In genomic region chr4:177479063-177479462, GRCh38 we compare ENCODE assay signal across 25 cellular contexts.
"Had no signal": no experiment of that assay in that cellular context is flagged by ENCODE, and none has a peak within 500 bp of the region (broad histone marks: within the 10 kb centered on the region; RNA-seq: fewer than 3 reads in every experiment).

No MANE protein-coding gene starts in this region.

- H3K9me3 Mint-ChIP-seq: mesothelial cell of epicardium; naive B cell; natural killer cell treated with Interleukin-12 subunit alpha and Interleukin-12 subunit beta and Interleukin-15 and Interleukin-18, amount 100 ng/mL, for 72 hours; stimulated activated naive B cell treated with anti-CD40 and anti-IgM and Interleukin-4, amounts not matched to agents 10 μg/mL and 1 μg/mL and 100 μg/mL, for 72 hours had no signal

- H3K27ac Mint-ChIP-seq: mesothelial cell of epicardium; naive B cell; natural killer cell treated with Interleukin-12 subunit alpha and Interleukin-12 subunit beta and Interleukin-15 and Interleukin-18, amount 100 ng/mL, for 72 hours; progenitor cell of endocrine pancreas; stimulated activated naive B cell treated with anti-CD40 and anti-IgM and Interleukin-4, amounts not matched to agents 10 μg/mL and 1 μg/mL and 100 μg/mL, for 72 hours had no signal

- H3K9me3 ChIP-seq: left ventricle myocardium inferior, ovary, stomach, testis, thyroid gland, transverse colon, upper lobe of left lung, vagina had no signal

- H3K27me3 Mint-ChIP-seq: naive B cell; natural killer cell treated with Interleukin-12 subunit alpha and Interleukin-12 subunit beta and Interleukin-15 and Interleukin-18, amount 100 ng/mL, for 72 hours; progenitor cell of endocrine pancreas; stimulated activated naive B cell treated with anti-CD40 and anti-IgM and Interleukin-4, amounts not matched to agents 10 μg/mL and 1 μg/mL and 100 μg/mL, for 72 hours had no signal

- ATAC-seq: natural killer cell treated with Interleukin-12 subunit alpha and Interleukin-12 subunit beta and Interleukin-15 and Interleukin-18, amount 100 ng/mL, for 72 hours; right cardiac atrium; sciatic nerve; stimulated activated naive B cell treated with anti-CD40 and anti-IgM and Interleukin-4, amounts not matched to agents 10 μg/mL and 1 μg/mL and 100 μg/mL, for 72 hours; stimulated activated naive CD8-positive, alpha-beta T cell treated with anti-CD3 and anti-CD28 coated beads, Interleukin-15, Interleukin-2, amounts not matched to agents 100 U/mL and 50 U/mL, for 24 hours had no signal

- H3K36me3 ChIP-seq: left ventricle myocardium inferior, ovary, stomach, thyroid gland, transverse colon, upper lobe of left lung, vagina had no signal

- H3K27me3 ChIP-seq: ovary, stomach, testis, thyroid gland, transverse colon, upper lobe of left lung, vagina had no signal

- H3K4me3 ChIP-seq: left ventricle myocardium inferior, lung, ovary, skin epidermis, stomach, testis, thyroid gland, transverse colon, upper lobe of left lung, vagina had no signal

- H3K4me1 ChIP-seq: left ventricle myocardium inferior, stomach, testis, thyroid gland, transverse colon, upper lobe of left lung, vagina had no signal

- H3K4me1 Mint-ChIP-seq: naive B cell; stimulated activated naive B cell treated with anti-CD40 and anti-IgM and Interleukin-4, amounts not matched to agents 10 μg/mL and 1 μg/mL and 100 μg/mL, for 72 hours had no signal

- DNase-seq: islet precursor cell; left ventricle myocardium inferior; mesendoderm; naive B cell; ovary; retina; right cardiac atrium; stimulated activated CD4-positive, alpha-beta T cell treated with anti-CD3 and anti-CD28 coated beads, Interleukin-12 subunit alpha, Interleukin-12 subunit beta, amount 100 ng/mL, for 4 hours; stimulated activated CD4-positive, alpha-beta T cell treated with anti-CD3 and anti-CD28 coated beads, Interleukin-15, amount 100 ng/mL, for 24 hours; stimulated activated CD4-positive, alpha-beta T cell treated with anti-CD3 and anti-CD28 coated beads, Interleukin-2, amount 100 ng/mL, for 24 hours; stimulated activated CD4-positive, alpha-beta T cell treated with anti-CD3 and anti-CD28 coated beads, Interleukin-4, amount 100 ng/mL, for 1 hour; stimulated activated naive B cell treated with anti-CD40 and anti-IgM and Interleukin-4, amounts not matched to agents 10 μg/mL and 1 μg/mL and 100 μg/mL, for 72 hours; stimulated activated naive CD8-positive, alpha-beta T cell treated with anti-CD3 and anti-CD28 coated beads, Interleukin-15, Interleukin-2, amounts not matched to agents 100 U/mL and 50 U/mL, for 24 hours; stomach; testis; thyroid gland; transverse colon; upper lobe of left lung had no signal

- H3K27ac ChIP-seq: left ventricle myocardium inferior, ovary, skin epidermis, stomach, testis, thyroid gland, transverse colon, upper lobe of left lung, vagina had no signal

- H3K4me3 Mint-ChIP-seq: mesothelial cell of epicardium; naive B cell; natural killer cell treated with Interleukin-12 subunit alpha and Interleukin-12 subunit beta and Interleukin-15 and Interleukin-18, amount 100 ng/mL, for 72 hours; stimulated activated naive B cell treated with anti-CD40 and anti-IgM and Interleukin-4, amounts not matched to agents 10 μg/mL and 1 μg/mL and 100 μg/mL, for 72 hours had no signal

- H3K36me3 Mint-ChIP-seq: mesothelial cell of epicardium; naive B cell; natural killer cell treated with Interleukin-12 subunit alpha and Interleukin-12 subunit beta and Interleukin-15 and Interleukin-18, amount 100 ng/mL, for 72 hours; stimulated activated naive B cell treated with anti-CD40 and anti-IgM and Interleukin-4, amounts not matched to agents 10 μg/mL and 1 μg/mL and 100 μg/mL, for 72 hours had no signal
